In the genomic region with DNA sequence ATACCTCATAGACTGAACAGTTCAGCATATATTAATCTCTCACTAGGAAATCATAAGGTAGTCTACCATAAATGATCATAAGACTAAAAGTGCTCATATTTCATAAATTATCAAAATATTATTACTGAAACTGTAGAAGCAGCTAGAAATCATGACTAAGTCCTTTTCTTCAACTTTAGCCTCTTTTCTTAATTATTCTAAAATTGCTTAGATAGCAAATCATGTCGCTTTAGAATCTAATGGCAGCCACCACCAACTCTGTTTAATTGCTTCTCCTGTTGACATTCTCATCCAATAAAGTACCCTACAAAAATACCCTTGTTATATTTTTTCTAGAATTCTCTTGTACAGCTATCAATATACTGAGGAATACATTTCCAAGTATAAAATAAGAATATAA, we compare ENCODE assay signal across 26 cellular contexts.
DNase-seq lines count a peak whose midpoint lies in the region; ATAC-seq, FAIRE-seq and TF ChIP-seq lines count a peak whose summit lies in the region.
"Had no signal": no experiment of that assay in that cellular context is flagged by ENCODE, and none has a peak within 500 bp of the region (broad histone marks: within the 10 kb centered on the region; RNA-seq: fewer than 3 reads in every experiment).

No MANE protein-coding gene starts in this region.

- H2BK5ac ChIP-seq in neuronal stem cell (ENCODE audit: low read length): no peak overlapping the region

- no peak overlapping the region for H3K4me3 ChIP-seq in K562
- no peak overlapping the region for H3K4me3 ChIP-seq in HepG2 (replicated peaks in 1 of 3; ENCODE audit: insufficient read depth in 1 of 3, low read depth in 2 of 3, low read length in 3 of 3)
- H3K4me3 ChIP-seq in neuronal stem cell (ENCODE audit: low read length in 2 of 2): no peak overlapping the region
- no peak overlapping the region for H3K4me3 ChIP-seq in mammary epithelial cell (replicated peaks in 1 of 3; ENCODE audit: insufficient read depth in 1 of 3, low read depth in 2 of 3, low read length in 3 of 3)
- no peak overlapping the region for H3K4me3 ChIP-seq in SJCRH30
- H3K4me3 ChIP-seq: BLaER1 treated with 17β-estradiol and CSF1 and Interleukin-3, amounts not matched to agents 10 nM and 100 nM; GM12878 had no signal

- H3K4me2 ChIP-seq in K562 (ENCODE audit: insufficient read depth, low read length) (no peak overlapping the region), HepG2 (ENCODE audit: low read depth, low read length) (no peak overlapping the region), neuronal stem cell (ENCODE audit: insufficient read depth, low read length, poor library complexity, severe bottlenecking) (no peak overlapping the region), mammary epithelial cell (ENCODE audit: insufficient read depth, low read depth, low read length) (no peak overlapping the region)
- H3K4me2 ChIP-seq: BLaER1 treated with 17β-estradiol and CSF1 and Interleukin-3, amounts not matched to agents 10 nM and 100 nM had no signal

- H3K9me3 ChIP-seq in K562 (replicated peaks; ENCODE audit: control insufficient read depth, insufficient read depth, low read depth, low read length): no peaks in the 10 kb centered on the region
- no peaks in the 10 kb centered on the region for H3K9me3 ChIP-seq in HepG2 (ENCODE audit: low read length)
- H3K9me3 ChIP-seq in neuronal stem cell (replicated peaks in 1 of 2; ENCODE audit: control insufficient read depth in 2 of 2, insufficient read depth in 1 of 2, low read depth in 1 of 2, low read length in 2 of 2): no peaks in the 10 kb centered on the region
- no peaks in the 10 kb centered on the region for H3K9me3 ChIP-seq in mammary epithelial cell (replicated peaks; ENCODE audit: insufficient read depth, low read length)
- no peaks in the 10 kb centered on the region for H3K9me3 ChIP-seq in SJCRH30 (replicated peaks)
- H3K9me3 ChIP-seq: BLaER1 treated with 17β-estradiol and CSF1 and Interleukin-3, amounts not matched to agents 10 nM and 100 nM; Caco-2 had no signal

- no peaks in the 10 kb centered on the region for H3K9me1 ChIP-seq in K562 (ENCODE audit: control insufficient read depth, insufficient read depth, low read length)

- no peak for TF ChIP-seq CTCF in D721Med (IDR thresholded peaks at IDR 0.05; ENCODE audit: insufficient read depth, missing control alignments)
- TF ChIP-seq CTCF in K562 (IDR thresholded peaks at IDR 0.05 in 2 of 3, conservative IDR thresholded peaks at IDR 0.05 in 1 of 3; ENCODE audit: insufficient read depth in 2 of 3, low read depth in 1 of 3, low read length in 3 of 3): no peak
- no peak for TF ChIP-seq CTCF in HepG2 (CRISPR knock-in tag; IDR thresholded peaks at IDR 0.05)
- TF ChIP-seq CTCF in mammary epithelial cell (conservative IDR thresholded peaks at IDR 0.05 in 1 of 2, IDR thresholded peaks at IDR 0.05 in 1 of 2; ENCODE audit: extremely low read depth in 1 of 2, insufficient read depth in 1 of 2, low read depth in 1 of 2, low read length in 2 of 2): no peak

- TF ChIP-seq EP300 in K562 (IDR thresholded peaks at IDR 0.05; ENCODE audit: low read length): no peak
- TF ChIP-seq EP300 in HepG2 (IDR thresholded peaks at IDR 0.05; ENCODE audit: low read depth in 2 of 2, low read length in 2 of 2): no peak
- TF ChIP-seq EP300 in HepG2 (CRISPR knock-in tag; IDR thresholded peaks at IDR 0.05; ENCODE audit: borderline replicate concordance): no peak

- ATAC-seq in K562 (no peak), HepG2 (no peak)
- ATAC-seq: CD8-positive, alpha-beta T cell; GM12878 had no signal

- in situ Hi-C loops in K562 (cut with MboI) (no loop called here), HepG2 (cut with HindIII; ENCODE audit: extremely low pct_ligation_motif_present, low pct_unique_long_range_greater_than_20kb) (no loop called here), mammary epithelial cell (cut with MboI; ENCODE audit: low sequenced_read_pairs in 2 of 2) (no loop called here)

- CTCF ChIA-PET in K562 (lab: Yijun Ruan, JAX; ENCODE audit: low intra/inter-chr PET ratio) (no interaction called here), HepG2 (lab: Yijun Ruan, JAX; ENCODE audit: low intra/inter-chr PET ratio, low total read pairs) (no interaction called here), mammary epithelial cell (lab: Charles Lee; ENCODE audit: low non-redundant PET) (no interaction called here)

- no peak overlapping the region for H3K14ac ChIP-seq in neuronal stem cell (ENCODE audit: low read length)

- H4K20me1 ChIP-seq in K562 (replicated peaks; ENCODE audit: control insufficient read depth, insufficient read depth, low read length) (no peaks in the 10 kb centered on the region), HepG2 (ENCODE audit: insufficient read depth, low read length) (no peaks in the 10 kb centered on the region; the same call in 1 of the 2 replicates), mammary epithelial cell (ENCODE audit: insufficient read depth, low read length) (no peaks in the 10 kb centered on the region)
- H4K20me1 ChIP-seq: BLaER1 treated with 17β-estradiol and CSF1 and Interleukin-3, amounts not matched to agents 10 nM and 100 nM had no signal

- peak; percentile 94 for FAIRE-seq in D721Med (lab: Jason Lieb, UNC)
- no peak for FAIRE-seq in K562 (lab: Jason Lieb, UNC)
- no peak for FAIRE-seq in HepG2 (lab: Jason Lieb, UNC)
- FAIRE-seq: GM12878, GM12892, GM18507 had no signal

- H2BK15ac ChIP-seq in neuronal stem cell (ENCODE audit: low read length): no peak overlapping the region

- H4K91ac ChIP-seq in neuronal stem cell (ENCODE audit: low read depth, low read length, poor library complexity): no peak overlapping the region

- POLR2A ChIA-PET in K562 (lab: Yijun Ruan, JAX) (no interaction called here), HepG2 (lab: Yijun Ruan, JAX) (no interaction called here)

- dilution Hi-C loops in mammary epithelial cell (cut with HindIII; ENCODE audit: low sequenced_read_pairs): no loop called here

- intact Hi-C loops in K562 (cut with micrococcal nuclease): loop anchor here (10.0 kb wide), 1 partner anchor 492 kb away; no protein-coding TSS in a partner anchor
- intact Hi-C loops in HepG2 (cut with micrococcal nuclease; ENCODE audit: unreplicated experiment): no loop called here
- intact Hi-C loops in mammary epithelial cell (cut with micrococcal nuclease): no loop called here

- H3K27me3 ChIP-seq in K562 (ENCODE audit: control insufficient read depth in 2 of 2, insufficient read depth in 2 of 2, low read length in 2 of 2) (no peaks in the 10 kb centered on the region), HepG2 (ENCODE audit: control insufficient read depth in 1 of 2, insufficient read depth in 2 of 2, low read length in 2 of 2) (no peaks in the 10 kb centered on the region), neuronal stem cell (ENCODE audit: control insufficient read depth in 3 of 3, insufficient read depth in 3 of 3, low read depth in 1 of 3, low read length in 3 of 3) (no peaks in the 10 kb centered on the region), mammary epithelial cell (ENCODE audit: insufficient read depth, low read length) (no peaks in the 10 kb centered on the region), SJCRH30 (no peaks in the 10 kb centered on the region)
- H3K27me3 ChIP-seq: BLaER1 treated with 17β-estradiol and CSF1 and Interleukin-3, amounts not matched to agents 10 nM and 100 nM had no signal

- no peaks in the 10 kb centered on the region for H3K36me3 ChIP-seq in K562 (ENCODE audit: control insufficient read depth, insufficient read depth, low read length)
- H3K36me3 ChIP-seq in HepG2 (replicated peaks in 1 of 2; ENCODE audit: control insufficient read depth in 1 of 2, insufficient read depth in 2 of 2, low read length in 2 of 2): no peaks in the 10 kb centered on the region
- no peaks in the 10 kb centered on the region for H3K36me3 ChIP-seq in neuronal stem cell (replicated peaks in 1 of 2; ENCODE audit: control insufficient read depth in 2 of 2, insufficient read depth in 2 of 2, low read length in 2 of 2)
- no peaks in the 10 kb centered on the region for H3K36me3 ChIP-seq in mammary epithelial cell (ENCODE audit: insufficient read depth, low read length)
- no peaks in the 10 kb centered on the region for H3K36me3 ChIP-seq in SJCRH30
- H3K36me3 ChIP-seq: BLaER1 treated with 17β-estradiol and CSF1 and Interleukin-3, amounts not matched to agents 10 nM and 100 nM had no signal

- H2BK12ac ChIP-seq in neuronal stem cell (ENCODE audit: low read length): no peak overlapping the region

- no peak overlapping the region for H2AK5ac ChIP-seq in neuronal stem cell (ENCODE audit: low read depth, low read length)

- H3K9ac ChIP-seq in K562 (ENCODE audit: insufficient read depth in 1 of 2, low read depth in 2 of 2, low read length in 2 of 2) (no peak overlapping the region), HepG2 (ENCODE audit: insufficient read depth, low read depth, low read length) (no peak overlapping the region), neuronal stem cell (ENCODE audit: low read depth, low read length, poor library complexity) (no peak overlapping the region), mammary epithelial cell (ENCODE audit: insufficient read depth, low read length) (no peak overlapping the region)
- H3K9ac ChIP-seq: BLaER1 treated with 17β-estradiol and CSF1 and Interleukin-3, amounts not matched to agents 10 nM and 100 nM had no signal

- DNase-seq in D721Med (ENCODE audit: insufficient read length, low spot score): no peak
- DNase-seq in OCI-M1 (lab: John Stamatoyannopoulos, UW): peak; percentile 52
- DNase-seq in K562 (ENCODE audit: extremely low read depth in 1 of 4, low spot score in 3 of 4): no peak
- no peak for DNase-seq in HepG2 (ENCODE audit: low spot score)
- DNase-seq in neuronal stem cell (ENCODE audit: low spot score): no peak
- no peak for DNase-seq in mammary epithelial cell
- no peak for DNase-seq in SJCRH30
- DNase-seq in HUDEP-2 (lab: John Stamatoyannopoulos, UW; ENCODE audit: unreplicated experiment in 76 of 76): no peak
- DNase-seq: 8988T; AML-193; Caco-2; Calu3; CD4-positive, alpha-beta T cell; CD8-positive, alpha-beta T cell; DMS 273 treated with DMSO at 0.1 percent for 48 hours; DMS153; DMS53; DMS79; DND-41; EL; GDM1 had no signal

- no peak overlapping the region for H3K4ac ChIP-seq in neuronal stem cell (ENCODE audit: low read length)

- no TSS peak for BruUV-seq in K562 (replicated peaks; lab: Mats Ljungman, UMichigan)
- no TSS peak for BruUV-seq in HepG2 (replicated peaks; lab: Mats Ljungman, UMichigan)
- BruUV-seq in mammary epithelial cell (replicated peaks; lab: Mats Ljungman, UMichigan): no TSS peak

- no peak overlapping the region for H3K18ac ChIP-seq in neuronal stem cell (ENCODE audit: low read length)

- 92% methylated on average over 1 of the region's 1 CpG for WGBS in K562 (ENCODE audit: insufficient coverage, low coverage, missing lambda C conversion rate)
- 98% methylated on average over 1 of the region's 1 CpG for WGBS in HepG2 (ENCODE audit: low lambda C conversion rate)
- WGBS in neuronal stem cell (ENCODE audit: extremely low coverage in 2 of 2, insufficient read length in 2 of 2, insufficient replicate concordance in 1 of 2), 2 donors: no CpG with 5 or more reads among the region's 1 CpG
- WGBS in mammary epithelial cell (ENCODE audit: low coverage, missing lambda C conversion rate): 96% methylated on average over 1 of the region's 1 CpG

- no peak overlapping the region for H2BK120ac ChIP-seq in neuronal stem cell (ENCODE audit: low read depth, low read length)

- H2AFZ ChIP-seq in K562 (ENCODE audit: low read depth, low read length): no peak overlapping the region
- no peak overlapping the region for H2AFZ ChIP-seq in HepG2 (ENCODE audit: low read length)
- H2AFZ ChIP-seq in neuronal stem cell (ENCODE audit: low read length): no peak overlapping the region
- no peak overlapping the region for H2AFZ ChIP-seq in mammary epithelial cell (ENCODE audit: low read depth, low read length)

- H3K79me2 ChIP-seq in K562 (ENCODE audit: control insufficient read depth, insufficient read depth, low read length) (0 out of 3 replicates have a peak, but pooled peaks cover 3% of the 10 kb centered on the region), HepG2 (ENCODE audit: insufficient read depth, low read length) (no peaks in the 10 kb centered on the region), mammary epithelial cell (ENCODE audit: insufficient read depth, low read length) (no peaks in the 10 kb centered on the region)

- TF ChIP-seq RAD21 in K562 (CRISPR knock-in tag; conservative IDR thresholded peaks at IDR 0.05 in 1 of 2, IDR thresholded peaks at IDR 0.05 in 1 of 2): no peak
- no peak for TF ChIP-seq RAD21 in HepG2 (CRISPR knock-in tag; IDR thresholded peaks at IDR 0.05)

- no peak overlapping the region for H3K23ac ChIP-seq in neuronal stem cell (ENCODE audit: low read depth, low read length, poor library complexity)

- H3K79me1 ChIP-seq in neuronal stem cell (ENCODE audit: low read depth, low read length): no peaks in the 10 kb centered on the region

- no peak overlapping the region for H4K8ac ChIP-seq in neuronal stem cell (ENCODE audit: low read depth, low read length)

- H3K27ac ChIP-seq in K562 (ENCODE audit: extremely low read depth, low read depth, low read length) (no peak overlapping the region), HepG2 (ENCODE audit: extremely low read length, insufficient read depth, low read length) (no peak overlapping the region), neuronal stem cell (replicated peaks; ENCODE audit: low read length) (no peak overlapping the region), mammary epithelial cell (ENCODE audit: insufficient read depth, low read depth, low read length) (no peak overlapping the region), SJCRH30 (no peak overlapping the region)
- H3K27ac ChIP-seq: BLaER1 treated with 17β-estradiol and CSF1 and Interleukin-3, amounts not matched to agents 10 nM and 100 nM; C4-2B had no signal

- TF ChIP-seq POLR2A in K562 (conservative IDR thresholded peaks at IDR 0.05) (no peak), HepG2 (IDR thresholded peaks at IDR 0.05; ENCODE audit: insufficient read depth in 1 of 2, low read depth in 2 of 2, low read length in 2 of 2) (no peak)

- H3K4me1 ChIP-seq in K562 (replicated peaks in 1 of 2; ENCODE audit: control insufficient read depth in 2 of 2, insufficient read depth in 2 of 2, low read length in 2 of 2) (peaks cover 0 to 5% of the 10 kb centered on the region in 2 experiments; a peak in 2 of 5 replicates), HepG2 (ENCODE audit: insufficient read depth, low read length) (peaks cover 8% of the 10 kb centered on the region), neuronal stem cell (ENCODE audit: control insufficient read depth in 2 of 2, insufficient read depth in 1 of 2, low read depth in 1 of 2, low read length in 2 of 2) (peaks cover 2 to 5% of the 10 kb centered on the region in 2 donors), mammary epithelial cell (ENCODE audit: insufficient read depth, low read length) (no peaks in the 10 kb centered on the region), SJCRH30 (no peaks in the 10 kb centered on the region)
- H3K4me1 ChIP-seq: Caco-2 had no signal
